13 cellular contexts compared by ENCODE assay signal in genomic region chr5:178672635-178673034, GRCh38. TPM values are rescaled to one million over a fixed set of nuclear protein-coding genes. Genes with fewer than 3 reads are reported as not detected.
DNase-seq lines count a peak whose midpoint lies in the region; ATAC-seq and TF ChIP-seq lines count a peak whose summit lies in the region.
"Had no signal": no experiment of that assay in that cellular context is flagged by ENCODE, and none has a peak within 500 bp of the region (broad histone marks: within the 10 kb centered on the region; RNA-seq: fewer than 3 reads in every experiment).

No MANE protein-coding gene starts in this region.

- H4K91ac ChIP-seq in H9 (ENCODE audit: insufficient read length, low read depth, low read length), result no peak overlapping the region

- H3K4ac ChIP-seq in H9 (ENCODE audit: low read depth, low read length), result no peak overlapping the region

- H3K9me3 ChIP-seq in H9 (ENCODE audit: control insufficient read depth, low read depth, low read length), result no peaks in the 10 kb centered on the region
- no peaks in the 10 kb centered on the region for H3K9me3 ChIP-seq in right atrium auricular region

- WGBS in H9 (ENCODE audit: extremely low coverage, insufficient read length, low lambda C conversion rate), result no CpG with 5 or more reads among the region's 4 CpGs

- H3T11ph ChIP-seq in H9 (ENCODE audit: low read length), result no peak overlapping the region

- no peaks in the 10 kb centered on the region for H3K36me3 ChIP-seq in right atrium auricular region
- H3K36me3 ChIP-seq: MG63 had no signal

- no peak overlapping the region for H2BK5ac ChIP-seq in H9 (ENCODE audit: insufficient read length, low read length)

- no peaks in the 10 kb centered on the region for H3K79me2 ChIP-seq in H9 (ENCODE audit: insufficient read depth, low read length)

- TF ChIP-seq CTCF in H9 (conservative IDR thresholded peaks at IDR 0.05) (no peak), foreskin keratinocyte (conservative IDR thresholded peaks at IDR 0.05) (no peak), right atrium auricular region (IDR thresholded peaks at IDR 0.05) (no peak)

- no peak overlapping the region for H4K8ac ChIP-seq in H9 (replicated peaks; ENCODE audit: insufficient read length, low read depth, low read length)

- H2AFZ ChIP-seq in H9 (ENCODE audit: low read length), result no peak overlapping the region

- H2AK5ac ChIP-seq in H9 (ENCODE audit: insufficient read length, low read length), result no peak overlapping the region

- no peak overlapping the region for H2BK12ac ChIP-seq in H9 (ENCODE audit: insufficient read length, low read depth, low read length)

- no peaks in the 10 kb centered on the region for H3K4me1 ChIP-seq in H9 (ENCODE audit: insufficient read depth, low read length)
- no peaks in the 10 kb centered on the region for H3K4me1 ChIP-seq in foreskin keratinocyte
- no peaks in the 10 kb centered on the region for H3K4me1 ChIP-seq in right atrium auricular region

- no peak overlapping the region for H2BK120ac ChIP-seq in H9 (ENCODE audit: low read depth, low read length, poor library complexity, severe bottlenecking)

- no peak overlapping the region for H3K18ac ChIP-seq in H9 (ENCODE audit: insufficient read length, low read depth, low read length)

- H3K79me1 ChIP-seq in H9 (ENCODE audit: insufficient read depth, low read depth, low read length, poor library complexity, severe bottlenecking), result no peaks in the 10 kb centered on the region

- H4K20me1 ChIP-seq in H9 (ENCODE audit: control insufficient read depth, insufficient read depth, insufficient read length), result no peaks in the 10 kb centered on the region

- H3K27me3 Mint-ChIP-seq in activated naive CD4-positive, alpha-beta T cell treated with anti-CD3 and anti-CD28 coated beads for 36 hours (ENCODE audit: low read depth), result peaks cover 10% of the 10 kb centered on the region
- H3K27me3 Mint-ChIP-seq in H9 (ENCODE audit: low read depth) (peaks cover 12% of the 10 kb centered on the region), naive B cell (peaks cover 3 to 27% (median 18%) of the 10 kb centered on the region in 3 donors)
- H3K27me3 Mint-ChIP-seq in stimulated activated naive CD8-positive, alpha-beta T cell treated with anti-CD3 and anti-CD28 coated beads, Interleukin-15, amount 100 ng/mL, for 72 hours, result peaks cover 19% of the 10 kb centered on the region

- H3K27ac ChIP-seq in H9 (ENCODE audit: insufficient read length, low read depth, low read length) (no peak overlapping the region), foreskin keratinocyte (no peak overlapping the region), right atrium auricular region (no peak overlapping the region)

- intact Hi-C loops in activated naive CD4-positive, alpha-beta T cell treated with anti-CD3 and anti-CD28 coated beads for 36 hours (cut with micrococcal nuclease), result no loop called here

- 0 out of 2 replicates have a peak overlapping the region, but pooled peaks have one; percentile 7 for H3K14ac ChIP-seq in H9 (ENCODE audit: insufficient read depth, low read length)

- H3K9ac ChIP-seq in H9 (ENCODE audit: extremely low read depth, insufficient read length, low read length), result no peak overlapping the region

- peaks cover 7% of the 10 kb centered on the region for H3K4me1 Mint-ChIP-seq in activated naive CD4-positive, alpha-beta T cell treated with anti-CD3 and anti-CD28 coated beads for 36 hours (ENCODE audit: low read depth)
- H3K4me1 Mint-ChIP-seq in H9, result peaks cover 0 to 6% of the 10 kb centered on the region in 2 experiments; a peak in 1 of 4 replicates
- H3K4me1 Mint-ChIP-seq in naive B cell, result peaks cover 0 to 9% (median 0%) of the 10 kb centered on the region in 3 donors
- peaks cover 19% of the 10 kb centered on the region for H3K4me1 Mint-ChIP-seq in stimulated activated naive CD8-positive, alpha-beta T cell treated with anti-CD3 and anti-CD28 coated beads, Interleukin-15, amount 100 ng/mL, for 72 hours

- H3K36me3 Mint-ChIP-seq in activated naive CD4-positive, alpha-beta T cell treated with anti-CD3 and anti-CD28 coated beads for 36 hours (ENCODE audit: low read depth), result no peaks in the 10 kb centered on the region
- no peaks in the 10 kb centered on the region for H3K36me3 Mint-ChIP-seq in H9 (ENCODE audit: insufficient read depth in 1 of 3, low read depth in 3 of 3)
- peaks cover 0 to 10% of the 10 kb centered on the region in 2 donors for H3K36me3 Mint-ChIP-seq in naive B cell

- ATAC-seq in naive B cell (ENCODE audit: low read depth in 2 of 2), result peak; percentile 47 to 56
- peak; percentile 75 for ATAC-seq in stimulated activated naive CD8-positive, alpha-beta T cell treated with anti-CD3 and anti-CD28 coated beads, Interleukin-15, amount 100 ng/mL, for 72 hours
- ATAC-seq in foreskin keratinocyte, result no peak

- no peak overlapping the region for H2BK15ac ChIP-seq in H9 (ENCODE audit: low read depth, low read length)

- H3K4me3 ChIP-seq in right atrium auricular region, result no peak overlapping the region
- H3K4me3 ChIP-seq: MG63 had no signal

- no peak overlapping the region for H2BK20ac ChIP-seq in H9 (ENCODE audit: low read depth, low read length, poor library complexity, severe bottlenecking)

- CTCF ChIA-PET in activated naive CD4-positive, alpha-beta T cell treated with anti-CD3 and anti-CD28 coated beads for 36 hours (lab: Charles Lee), result no interaction called here

- no peaks in the 10 kb centered on the region for H3K23me2 ChIP-seq in H9 (ENCODE audit: insufficient read length, low read depth, low read length, poor library complexity, severe bottlenecking)

- H4K5ac ChIP-seq in H9 (ENCODE audit: insufficient read length, low read depth, low read length), result no peak overlapping the region

- no peaks in the 10 kb centered on the region for H3K9me3 Mint-ChIP-seq in activated naive CD4-positive, alpha-beta T cell treated with anti-CD3 and anti-CD28 coated beads for 36 hours
- H3K9me3 Mint-ChIP-seq in H9 (peaks cover 0 to 56% of the 10 kb centered on the region in 2 experiments; a peak in 2 of 5 replicates), naive B cell (peaks cover 0 to 6% (median 0%) of the 10 kb centered on the region in 7 donors)
- no peaks in the 10 kb centered on the region for H3K9me3 Mint-ChIP-seq in stimulated activated naive CD8-positive, alpha-beta T cell treated with anti-CD3 and anti-CD28 coated beads, Interleukin-15, amount 100 ng/mL, for 72 hours

- peak; percentile 9 for DNase-seq in activated naive CD4-positive, alpha-beta T cell treated with anti-CD3 and anti-CD28 coated beads for 36 hours
- no peak for DNase-seq in activated naive CD4-positive, alpha-beta T cell treated with anti-CD3 and anti-CD28 coated beads, Interleukin-2, amount 50 U/mL, for 16 hours
- DNase-seq in H9, result no peak
- peak; percentile 6 for DNase-seq in naive B cell
- peak; percentile 10 to 14 for DNase-seq in stimulated activated naive CD8-positive, alpha-beta T cell treated with anti-CD3 and anti-CD28 coated beads, Interleukin-15, amount 100 ng/mL, for 72 hours
- DNase-seq in foreskin keratinocyte, result no peak
- no peak for DNase-seq in right atrium auricular region (ENCODE audit: low spot score)
- DNase-seq: COR-L47, DMS153, MG63, NCI-H1105, NCI-H1694, NCI-H510A treated with DMSO at 0.1 percent for 48 hours had no signal

- H3K4me2 ChIP-seq in H9 (ENCODE audit: insufficient read depth, insufficient read length, low read length), result no peak overlapping the region

- no peak overlapping the region for H3K27ac Mint-ChIP-seq in activated naive CD4-positive, alpha-beta T cell treated with anti-CD3 and anti-CD28 coated beads for 36 hours
- H3K27ac Mint-ChIP-seq in H9 (no peak overlapping the region; a peak in 1 of 7 replicates), naive B cell (peak overlapping the region in 2 of 6 donors; percentile 2 to 55)
- peak overlapping the region in 1 of 2 donors; percentile 88 for H3K27ac Mint-ChIP-seq in stimulated activated naive CD8-positive, alpha-beta T cell treated with anti-CD3 and anti-CD28 coated beads, Interleukin-15, amount 100 ng/mL, for 72 hours

- no peak overlapping the region for H3K4me3 Mint-ChIP-seq in activated naive CD4-positive, alpha-beta T cell treated with anti-CD3 and anti-CD28 coated beads for 36 hours
- no peak overlapping the region for H3K4me3 Mint-ChIP-seq in H9
- no peak overlapping the region for H3K4me3 Mint-ChIP-seq in naive B cell
- H3K4me3 Mint-ChIP-seq in stimulated activated naive CD8-positive, alpha-beta T cell treated with anti-CD3 and anti-CD28 coated beads, Interleukin-15, amount 100 ng/mL, for 72 hours, result peak overlapping the region in 1 of 2 donors; percentile 47

- H3K27me3 ChIP-seq in H9 (ENCODE audit: insufficient read depth, low read length) (no peaks in the 10 kb centered on the region), foreskin keratinocyte (no peaks in the 10 kb centered on the region), right atrium auricular region (no peaks in the 10 kb centered on the region)

- no peak overlapping the region for H3K23ac ChIP-seq in H9 (ENCODE audit: insufficient read length, low read depth, low read length)

- H3K56ac ChIP-seq in H9 (ENCODE audit: insufficient read length, low read depth, low read length), result no peak overlapping the region

RNA-seq across cellular contexts. Expression of gene CLK4, which starts 45.8 kb away (rescaled TPM):
- total RNA-seq in activated naive CD4-positive, alpha-beta T cell treated with anti-CD3 and anti-CD28 coated beads for 36 hours, result 10 to 100 TPM; 33.9 to 34.9 TPM
- 10.9 and 12.5 TPM in 2 replicates for total RNA-seq in H9 (2021)
- 10 to 100 TPM; 28.5 to 56.0 (median 35.5) TPM for polyA plus RNA-seq in naive B cell (ENCODE audit: low read depth in 6 of 6)
- total RNA-seq in foreskin keratinocyte, result 8.3 and 9.5 TPM in 2 replicates
- polyA plus RNA-seq in foreskin keratinocyte, result 3.0 and 3.9 TPM in 2 replicates
- 10 to 100 TPM in 1 of 2 donors, 1 to 10 TPM in 1; 9.6 to 17.3 TPM for total RNA-seq in right atrium auricular region

RNA-seq across cellular contexts. Expression of gene ZNF354A, which starts 57.8 kb away (rescaled TPM):
- 1 to 10 TPM; 7.7 to 8.5 TPM for total RNA-seq in activated naive CD4-positive, alpha-beta T cell treated with anti-CD3 and anti-CD28 coated beads for 36 hours
- 13.8 and 17.1 TPM in 2 replicates for total RNA-seq in H9 (2021)
- 10 to 100 TPM; 11.2 to 18.3 (median 13.8) TPM for polyA plus RNA-seq in naive B cell (ENCODE audit: low read depth in 6 of 6)
- 9.6 and 10.3 TPM in 2 replicates for total RNA-seq in foreskin keratinocyte
- 4.5 and 5.2 TPM in 2 replicates for polyA plus RNA-seq in foreskin keratinocyte
- 1 to 10 TPM; 6.4 to 8.1 TPM for total RNA-seq in right atrium auricular region

Comparison
In these comparisons a context has a peak if more than half of its experiments do, and no peak if none do; other contexts are left out.
1. DNase-seq: peak in activated naive CD4-positive, alpha-beta T cell treated with anti-CD3 and anti-CD28 coated beads for 36 hours (single experiment), naive B cell (single experiment) and stimulated activated naive CD8-positive, alpha-beta T cell treated with anti-CD3 and anti-CD28 coated beads, Interleukin-15, amount 100 ng/mL, for 72 hours (2 of 2); none in activated naive CD4-positive, alpha-beta T cell treated with anti-CD3 and anti-CD28 coated beads, Interleukin-2, amount 50 U/mL, for 16 hours (single experiment), H9 (single experiment), foreskin keratinocyte (0 of 2) and right atrium auricular region (single experiment).